16 cellular contexts compared by ENCODE assay signal in the genomic region with DNA sequence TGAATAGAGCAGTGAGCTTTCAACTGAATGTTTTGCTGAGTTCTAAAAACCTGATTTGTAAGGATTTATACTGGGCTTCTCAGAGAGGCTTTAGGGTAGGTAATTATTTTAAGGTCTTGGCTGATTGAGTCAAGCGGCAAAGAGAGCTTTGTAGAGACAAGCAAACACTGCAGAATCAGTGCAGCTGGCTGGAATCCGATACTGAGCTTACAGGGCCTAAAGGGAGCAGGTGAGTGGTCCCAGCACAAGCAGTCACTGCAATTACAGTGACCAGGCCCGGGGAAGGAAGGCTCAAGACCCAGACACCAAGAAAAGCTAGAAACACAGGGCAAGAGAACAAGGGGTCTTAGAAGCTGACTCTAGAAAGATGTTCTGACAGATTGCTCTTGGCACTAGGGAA. TPM values are rescaled to one million over a fixed set of nuclear protein-coding genes. Genes with fewer than 3 reads are reported as not detected.
"Had no signal": no experiment of that assay in that cellular context is flagged by ENCODE, and none has a peak within 500 bp of the region (broad histone marks: within the 10 kb centered on the region; RNA-seq: fewer than 3 reads in every experiment).

No MANE protein-coding gene starts in this region.

- H3K27me3 ChIP-seq: brain microvascular endothelial cell had no signal

- H3K4me3 Mint-ChIP-seq: activated CD8-positive, alpha-beta memory T cell treated with anti-CD3 and anti-CD28 coated beads, Interleukin-2, amount 10 ng/mL, durations not matched to agents 7 days and 5 days; activated T-cell treated with anti-CD3 and anti-CD28 coated beads, Interleukin-2, amount 50 U/mL, for 24 hours; dendritic cell treated with granulocyte-macrophage colony-stimulating factor and Interleukin-4, amounts not matched to agents 40 ng/mL and 50 ng/mL, for 4 days; naive thymus-derived CD4-positive, alpha-beta T cell; T-helper 2 cell treated with Interferon-gamma antibody and Interleukin-4, amounts not matched to agents 5 μg/mL and 100 μg/mL, for 36 hours; type B pancreatic cell had no signal

- H3K4me3 ChIP-seq: sigmoid colon had no signal

- H3K36me3 ChIP-seq: brain microvascular endothelial cell, sigmoid colon had no signal

- DNase-seq: activated CD4-positive, alpha-beta T cell treated with anti-CD3 and anti-CD28 coated beads, Interleukin-2, amount 50 U/mL, for 4 hours; activated CD4-positive, CD25-positive, alpha-beta regulatory T cell treated with anti-CD3 and anti-CD28 coated beads, Interleukin-2, amount 50 U/mL, for 72 hours; activated CD8-positive, alpha-beta memory T cell treated with anti-CD3 and anti-CD28 coated beads, Interleukin-2, amount 10 ng/mL, durations not matched to agents 7 days and 5 days; activated effector memory CD4-positive, alpha-beta T cell treated with anti-CD3 and anti-CD28 coated beads, Interleukin-2, amount 50 U/mL, for 16 hours; activated T-cell treated with anti-CD3 and anti-CD28 coated beads, Interleukin-2, amount 50 U/mL, for 24 hours; amniotic stem cell; brain microvascular endothelial cell; midbrain; naive thymus-derived CD4-positive, alpha-beta T cell; sigmoid colon; stimulated activated CD4-positive, alpha-beta T cell treated with anti-CD3 and anti-CD28 coated beads, Interleukin-12 subunit alpha, Interleukin-12 subunit beta, amount 100 ng/mL, for 4 hours; stimulated activated naive CD4-positive, alpha-beta T cell had no signal

- H3K9me3 Mint-ChIP-seq: activated T-cell treated with anti-CD3 and anti-CD28 coated beads, Interleukin-2, amount 50 U/mL, for 24 hours; dendritic cell treated with granulocyte-macrophage colony-stimulating factor and Interleukin-4, amounts not matched to agents 40 ng/mL and 50 ng/mL, for 4 days; T-helper 2 cell treated with Interferon-gamma antibody and Interleukin-4, amounts not matched to agents 5 μg/mL and 100 μg/mL, for 36 hours had no signal

- ATAC-seq: activated CD8-positive, alpha-beta memory T cell treated with anti-CD3 and anti-CD28 coated beads, Interleukin-2, amount 10 ng/mL, durations not matched to agents 7 days and 5 days had no signal

- H3K27ac ChIP-seq: brain microvascular endothelial cell, sigmoid colon had no signal

- H3K27me3 Mint-ChIP-seq: activated CD8-positive, alpha-beta memory T cell treated with anti-CD3 and anti-CD28 coated beads, Interleukin-2, amount 10 ng/mL, durations not matched to agents 7 days and 5 days; type B pancreatic cell had no signal

- H3K9me3 ChIP-seq: sigmoid colon had no signal

- H3K36me3 Mint-ChIP-seq: activated CD8-positive, alpha-beta memory T cell treated with anti-CD3 and anti-CD28 coated beads, Interleukin-2, amount 10 ng/mL, durations not matched to agents 7 days and 5 days; type B pancreatic cell had no signal

- H3K4me1 ChIP-seq: sigmoid colon had no signal

- H3K27ac Mint-ChIP-seq: activated CD8-positive, alpha-beta memory T cell treated with anti-CD3 and anti-CD28 coated beads, Interleukin-2, amount 10 ng/mL, durations not matched to agents 7 days and 5 days; activated naive CD4-positive, alpha-beta T cell treated with anti-CD3 and anti-CD28 coated beads, Interleukin-2, amount 50 U/mL, for 72 hours; activated T-cell treated with anti-CD3 and anti-CD28 coated beads, Interleukin-2, amount 50 U/mL, for 24 hours; dendritic cell treated with granulocyte-macrophage colony-stimulating factor and Interleukin-4, amounts not matched to agents 40 ng/mL and 50 ng/mL, for 4 days; T-helper 2 cell treated with Interferon-gamma antibody and Interleukin-4, amounts not matched to agents 5 μg/mL and 100 μg/mL, for 36 hours; type B pancreatic cell had no signal

- H3K4me1 Mint-ChIP-seq: activated CD8-positive, alpha-beta memory T cell treated with anti-CD3 and anti-CD28 coated beads, Interleukin-2, amount 10 ng/mL, durations not matched to agents 7 days and 5 days had no signal

RNA-seq across cellular contexts. Expression of gene KCNJ15, which starts 54.3 kb away (rescaled TPM):
- total RNA-seq: activated CD8-positive, alpha-beta memory T cell treated with anti-CD3 and anti-CD28 coated beads, Interleukin-2, amount 10 ng/mL, durations not matched to agents 7 days and 5 days had no signal
- polyA plus RNA-seq: naive thymus-derived CD4-positive, alpha-beta T cell had no signal
